In genomic region chr5:95555553-95555952, GRCh38 we compare ENCODE assay signal across 2 cellular contexts.
TF ChIP-seq lines count a peak whose summit lies in the region.

No MANE protein-coding gene starts in this region.

TF ChIP-seq in GM12878, 131 proteins besides CTCF, POLR2A, EP300 and RAD21:
- TF ChIP-seq NFXL1 (IDR thresholded peaks at IDR 0.05; ENCODE audit: borderline replicate concordance): no peak
- TF ChIP-seq HSF1 (IDR thresholded peaks at IDR 0.05; ENCODE audit: low read depth, low read length): no peak
- TF ChIP-seq KLF5 (IDR thresholded peaks at IDR 0.05; ENCODE audit: partially characterized antibody): no peak
- no peak for TF ChIP-seq BACH1 (IDR thresholded peaks at IDR 0.05; ENCODE audit: borderline replicate concordance)
- TF ChIP-seq BRCA1 (IDR thresholded peaks at IDR 0.05; ENCODE audit: low read depth, low read length): no peak
- TF ChIP-seq NBN (IDR thresholded peaks at IDR 0.05): no peak

TF ChIP-seq in liver, 16 proteins besides CTCF, POLR2A, EP300 and RAD21:
- TF ChIP-seq ZBTB33 (IDR thresholded peaks at IDR 0.05) (no peak), RXRA (IDR thresholded peaks at IDR 0.05) (no peak), FOXA1 (IDR thresholded peaks at IDR 0.05) (no peak), EGR1 (IDR thresholded peaks at IDR 0.05; ENCODE audit: low read depth in 2 of 2) (no peak), NR2F2 (IDR thresholded peaks at IDR 0.05) (no peak), HNF4A (conservative IDR thresholded peaks at IDR 0.05) (no peak), HNF4G (IDR thresholded peaks at IDR 0.05) (no peak), FOXA2 (IDR thresholded peaks at IDR 0.05) (no peak), GABPA (IDR thresholded peaks at IDR 0.05 in 1 of 2, conservative IDR thresholded peaks at IDR 0.05 in 1 of 2) (no peak), SP1 (IDR thresholded peaks at IDR 0.05) (no peak)
